ENCODE assay signal across 22 cellular contexts in the genomic region with DNA sequence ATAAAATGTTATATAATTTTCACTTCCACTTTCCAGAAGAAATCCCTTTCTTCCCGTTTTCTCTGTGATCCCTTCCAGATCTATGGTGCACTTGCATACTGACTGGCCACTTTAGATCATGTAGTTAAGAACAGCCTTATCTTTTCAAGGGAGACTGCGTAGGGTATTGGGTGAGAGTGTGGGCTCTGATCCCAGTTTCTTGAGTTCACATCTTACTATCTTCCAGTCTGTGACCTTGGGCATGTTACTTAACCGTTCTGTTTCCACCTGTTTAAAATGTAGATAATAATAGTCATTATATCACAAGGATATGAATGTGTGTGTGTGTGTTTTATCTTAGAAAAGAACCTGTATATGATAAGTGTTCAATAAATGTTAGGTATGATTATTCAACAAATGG.
DNase-seq lines count a peak whose midpoint lies in the region; ATAC-seq and TF ChIP-seq lines count a peak whose summit lies in the region.
"Had no signal": no experiment of that assay in that cellular context is flagged by ENCODE, and none has a peak within 500 bp of the region (broad histone marks: within the 10 kb centered on the region; RNA-seq: fewer than 3 reads in every experiment).

No MANE protein-coding gene starts in this region.

- no peak overlapping the region for H3K27ac Mint-ChIP-seq in osteocyte (ENCODE audit: unreplicated experiment)
- H3K27ac Mint-ChIP-seq: CD14-positive monocyte; CD4-positive, alpha-beta T cell; HFFc6 had no signal

- no peak overlapping the region for H3K4me3 ChIP-seq in transverse colon
- H3K4me3 ChIP-seq: BLaER1 treated with 17β-estradiol and CSF1 and Interleukin-3, amounts not matched to agents 10 nM and 100 nM; GM12878; HAP-1 had no signal

- DNase-seq in amniotic epithelial cell (ENCODE audit: low read depth) (peak; percentile 18), left lobe of liver (ENCODE audit: low spot score) (no peak), osteocyte (ENCODE audit: extremely low spot score, unreplicated experiment) (peak; percentile 8), transverse colon (no peak), GM20000 (ENCODE audit: low spot score) (no peak), dermis blood vessel endothelial cell (no peak)
- DNase-seq: AML-193; BE2C; CD4-positive, alpha-beta T cell; CD8-positive, alpha-beta memory T cell; DMS 273 treated with DMSO at 0.1 percent for 48 hours; DMS79; EL; GDM1; GOT3; HFFc6 had no signal

- H3K36me3 ChIP-seq in transverse colon = peaks cover 0 to 6% (median 0%) of the 10 kb centered on the region in 4 donors

- no peaks in the 10 kb centered on the region for H3K4me1 Mint-ChIP-seq in osteocyte (ENCODE audit: unreplicated experiment)
- H3K4me1 Mint-ChIP-seq: CD14-positive monocyte had no signal

- H3K27me3 ChIP-seq in transverse colon = no peaks in the 10 kb centered on the region
- H3K27me3 ChIP-seq: BE2C; BLaER1 treated with 17β-estradiol and CSF1 and Interleukin-3, amounts not matched to agents 10 nM and 100 nM had no signal

- H3K9me3 Mint-ChIP-seq in osteocyte (ENCODE audit: unreplicated experiment) = no peaks in the 10 kb centered on the region
- H3K9me3 Mint-ChIP-seq: CD4-positive, alpha-beta T cell; CD8-positive, alpha-beta memory T cell; HFFc6 had no signal

- TF ChIP-seq POLR2A in transverse colon (IDR thresholded peaks at IDR 0.05) = no peak

- H3K4me3 Mint-ChIP-seq in osteocyte (ENCODE audit: unreplicated experiment) = no peak overlapping the region
- H3K4me3 Mint-ChIP-seq: CD14-positive monocyte; CD4-positive, alpha-beta T cell; CD8-positive, alpha-beta memory T cell; HFFc6 had no signal

- H3K36me3 Mint-ChIP-seq in osteocyte (ENCODE audit: unreplicated experiment) = peaks cover 30% of the 10 kb centered on the region

- H3K27ac ChIP-seq in transverse colon = peak overlapping the region in 3 of 4 donors; percentile 67 to 84 (median 82)
- H3K27ac ChIP-seq: 22Rv1; BLaER1 treated with 17β-estradiol and CSF1 and Interleukin-3, amounts not matched to agents 10 nM and 100 nM had no signal

- WGBS in transverse colon (ENCODE audit: low coverage in 1 of 2), 2 donors = 50 to 71% methylated on average over 3 of the region's 3 CpGs

- no peaks in the 10 kb centered on the region for H3K9me3 ChIP-seq in transverse colon
- H3K9me3 ChIP-seq: BE2C; BLaER1 treated with 17β-estradiol and CSF1 and Interleukin-3, amounts not matched to agents 10 nM and 100 nM; HAP-1 had no signal

- ATAC-seq in left lobe of liver (peak; percentile 14), HG02763 (IDR thresholded peaks at IDR 0.05; ENCODE audit: unreplicated experiment) (no peak)
- ATAC-seq: GM12878 had no signal

- no peak for TF ChIP-seq EP300 in transverse colon (IDR thresholded peaks at IDR 0.05; ENCODE audit: low read depth)

- in situ Hi-C loops in transverse colon (cut with MboI; ENCODE audit: low pct_ligation_motif_present in 1 of 4, low pct_unique_long_range_greater_than_20kb in 1 of 4, low sequenced_read_pairs in 3 of 4) = no loop called here

- no peak for TF ChIP-seq CTCF in osteocyte (IDR thresholded peaks at IDR 0.05)
- TF ChIP-seq CTCF in transverse colon (IDR thresholded peaks at IDR 0.05) = no peak
- no peak for TF ChIP-seq CTCF in GM20000 (IDR thresholded peaks at IDR 0.05; ENCODE audit: extremely low read depth, missing control alignments)

- peaks cover 3 to 46% (median 25%) of the 10 kb centered on the region in 4 donors for H3K4me1 ChIP-seq in transverse colon
- H3K4me1 ChIP-seq: BE2C; BLaER1 treated with 17β-estradiol and CSF1 and Interleukin-3, amounts not matched to agents 10 nM and 100 nM; HAP-1 had no signal

- no peaks in the 10 kb centered on the region for H3K27me3 Mint-ChIP-seq in osteocyte (ENCODE audit: unreplicated experiment)
- H3K27me3 Mint-ChIP-seq: CD4-positive, alpha-beta T cell; CD8-positive, alpha-beta memory T cell had no signal

- intact Hi-C loops in transverse colon (cut with DNase I; ENCODE audit: low total_unique reads) = no loop called here

Comparison
In these comparisons a context has a peak if more than half of its experiments do, and no peak if none do; other contexts are left out.
1. DNase-seq: peak in amniotic epithelial cell (single experiment) and osteocyte (single experiment); none in left lobe of liver (single experiment), transverse colon (single experiment), GM20000 (single experiment) and dermis blood vessel endothelial cell (single experiment).